Comparison of ENCODE assay signal across 10 cellular contexts in the genomic region with DNA sequence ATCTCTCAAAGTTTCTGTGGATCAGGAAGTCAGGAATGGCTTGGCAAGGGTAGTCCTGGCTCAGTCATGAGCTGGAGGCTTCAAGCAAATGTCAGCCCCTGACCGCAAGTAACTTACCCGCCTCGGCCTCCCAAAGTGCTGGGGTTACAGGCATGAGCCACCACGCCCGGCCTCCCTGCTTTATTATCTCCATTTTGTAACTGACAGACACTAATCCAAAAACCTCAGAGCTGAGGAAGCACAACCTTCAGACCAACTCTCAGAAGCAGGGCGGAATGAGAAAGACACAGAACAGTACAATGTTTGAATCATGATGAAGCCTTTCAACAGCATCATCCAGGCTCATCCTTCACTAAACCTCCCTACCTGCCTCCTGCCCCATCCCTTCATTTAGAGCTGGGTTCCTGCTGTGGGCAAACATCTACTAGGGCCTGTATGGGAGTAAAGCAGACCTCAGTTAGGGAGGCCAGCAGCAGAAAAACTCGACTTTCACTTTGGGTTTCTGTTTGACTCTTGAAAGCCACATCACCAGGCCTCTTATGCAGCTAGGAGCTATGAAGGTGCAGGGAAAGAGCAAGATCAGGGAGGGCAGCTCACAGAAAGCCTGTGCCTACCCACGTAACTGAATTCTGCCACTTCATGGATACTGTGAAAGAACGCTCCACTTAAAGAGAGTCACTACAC.
DNase-seq lines count a peak whose midpoint lies in the region; ATAC-seq and TF ChIP-seq lines count a peak whose summit lies in the region.
"Had no signal": no experiment of that assay in that cellular context is flagged by ENCODE, and none has a peak within 500 bp of the region (broad histone marks: within the 10 kb centered on the region; RNA-seq: fewer than 3 reads in every experiment).

No MANE protein-coding gene starts in this region.

- no peak overlapping the region for H3K4me3 ChIP-seq in upper lobe of right lung
- no peak overlapping the region for H3K4me3 ChIP-seq in osteoblast (ENCODE audit: insufficient read depth, low read length)

- ATAC-seq in GM21717 (IDR thresholded peaks at IDR 0.05; ENCODE audit: unreplicated experiment) (peak; percentile 97), HG03469 (IDR thresholded peaks at IDR 0.05; ENCODE audit: unreplicated experiment) (peak; percentile 86), sciatic nerve (peak; percentile 26), upper lobe of right lung (no peak)

- H3K4me1 ChIP-seq in upper lobe of right lung (no peaks in the 10 kb centered on the region), osteoblast (ENCODE audit: insufficient read depth, low read length) (peaks cover 8% of the 10 kb centered on the region)

- no peaks in the 10 kb centered on the region for H3K79me2 ChIP-seq in osteoblast (ENCODE audit: insufficient read depth, low read length)

- no peaks in the 10 kb centered on the region for H4K20me1 ChIP-seq in osteoblast (ENCODE audit: insufficient read depth, low read length)

- peak; percentile 41 for DNase-seq in activated CD4-positive, alpha-beta T cell treated with anti-CD3 and anti-CD28 coated beads for 48 hours
- DNase-seq in activated CD4-positive, alpha-beta T cell treated with anti-CD3 and anti-CD28 coated beads, Interleukin-2, amount 50 U/mL, for 1 hour: no peak
- no peak for DNase-seq in sciatic nerve (ENCODE audit: low spot score)
- DNase-seq in hypothalamus (lab: John Stamatoyannopoulos, UW): no peak
- no peak for DNase-seq in upper lobe of right lung
- no peak for DNase-seq in osteoblast (ENCODE audit: insufficient read length, low spot score, missing footprints)
- DNase-seq: dermis blood vessel endothelial cell; NK-92 treated with Interleukin-12 subunit alpha and Interleukin-12 subunit beta, amount 100 ng/mL, for 24 hours had no signal

- H3K36me3 ChIP-seq in upper lobe of right lung (no peaks in the 10 kb centered on the region), osteoblast (ENCODE audit: insufficient read depth, low read length) (no peaks in the 10 kb centered on the region)

- no peak overlapping the region for H3K4me2 ChIP-seq in osteoblast (ENCODE audit: insufficient read depth, low read length)

- no peak overlapping the region for H3K27ac ChIP-seq in upper lobe of right lung
- no peak overlapping the region for H3K27ac ChIP-seq in osteoblast (ENCODE audit: low read depth, low read length)

- H3K27me3 ChIP-seq in upper lobe of right lung (no peaks in the 10 kb centered on the region), osteoblast (ENCODE audit: insufficient read depth, low read length) (no peaks in the 10 kb centered on the region)

- no peaks in the 10 kb centered on the region for H3K9me3 ChIP-seq in upper lobe of right lung
- no peaks in the 10 kb centered on the region for H3K9me3 ChIP-seq in osteoblast (ENCODE audit: low read depth, low read length)

- H2AFZ ChIP-seq in osteoblast (ENCODE audit: low read length): no peak overlapping the region

- intact Hi-C loops in sciatic nerve (cut with DNase I) (no loop called here), upper lobe of right lung (cut with DNase I) (no loop called here)

- no peak for TF ChIP-seq CTCF in upper lobe of right lung (IDR thresholded peaks at IDR 0.05)
- no peak for TF ChIP-seq CTCF in osteoblast (IDR thresholded peaks at IDR 0.05; ENCODE audit: extremely low read depth, low read depth, low read length)
